Comparison of ENCODE assay signal across 8 cellular contexts in genomic region chr1:17550684-17551584, GRCh38. TPM values are rescaled to one million over a fixed set of nuclear protein-coding genes. Genes with fewer than 3 reads are reported as not detected.
DNase-seq lines count a peak whose midpoint lies in the region; ATAC-seq and TF ChIP-seq lines count a peak whose summit lies in the region.

No MANE protein-coding gene starts in this region.

- TF ChIP-seq POLR2A in adrenal gland (IDR thresholded peaks at IDR 0.05) (no peak), uterus (IDR thresholded peaks at IDR 0.05) (no peak)

- intact Hi-C loops in Right ventricle myocardium inferior (cut with DNase I) = no loop called here
- intact Hi-C loops in cardiac septum (cut with DNase I) = loop anchor here (5.0 kb wide), 1 partner anchor 66 kb away; no protein-coding TSS in a partner anchor
- intact Hi-C loops in adrenal gland (cut with DNase I) = no loop called here
- intact Hi-C loops in aorta (cut with DNase I) = loop anchor here in 1 of 2 donors (5.0 kb wide), 2 partner anchors 36 to 76 kb away; no protein-coding TSS in a partner anchor
- intact Hi-C loops in uterus (cut with DNase I; ENCODE audit: low total_unique reads) = no loop called here

- H3K9me3 ChIP-seq in adrenal gland (replicated peaks in 1 of 3) (no peaks in the 10 kb centered on the region), aorta (ENCODE audit: control insufficient read depth, low read length) (no peaks in the 10 kb centered on the region), uterus (no peaks in the 10 kb centered on the region)

- H3K4me3 ChIP-seq in adrenal gland (no peak overlapping the region), aorta (ENCODE audit: low read length in 2 of 2) (no peak overlapping the region), uterus (no peak overlapping the region)

- H3K27me3 ChIP-seq in adrenal gland (no peaks in the 10 kb centered on the region), aorta (ENCODE audit: control insufficient read depth in 1 of 2, insufficient read depth in 2 of 2, low read length in 1 of 2) (no peaks in the 10 kb centered on the region), uterus (no peaks in the 10 kb centered on the region)

- no peaks in the 10 kb centered on the region for H3K36me3 ChIP-seq in adrenal gland (replicated peaks in 1 of 2)
- H3K36me3 ChIP-seq in aorta (ENCODE audit: control insufficient read depth in 1 of 2, insufficient read depth in 2 of 2, low read length in 1 of 2) = peaks cover 0 to 1% of the 10 kb centered on the region in 2 donors
- H3K36me3 ChIP-seq in uterus = no peaks in the 10 kb centered on the region

- 61 to 71% (median 63%) methylated on average over 14 to 15 of the region's 15 CpGs for WGBS in adrenal gland, 4 donors
- WGBS in aorta, 2 donors = 29 to 31% methylated on average over 15 of the region's 15 CpGs

- H3K27ac ChIP-seq in adrenal gland (peak overlapping the region in 4 of 5 donors; percentile 38 to 83 (median 56)), aorta (ENCODE audit: low read depth in 1 of 2, low read length in 2 of 2) (peak overlapping the region; percentile 24 to 84), uterus (no peak overlapping the region)

- ATAC-seq in Right ventricle myocardium inferior (peak; percentile 12), left lobe of liver (peak; percentile 17), aorta (ENCODE audit: low FRiP score) (no peak)

- DNase-seq in Right ventricle myocardium inferior (ENCODE audit: missing footprints) (no peak), cardiac septum (ENCODE audit: low spot score) (no peak), adrenal gland (no peak), left lobe of liver (ENCODE audit: low spot score) (no peak), aorta (no peak), T-helper 9 cell (no peak), uterus (no peak)
- DNase-seq in activated CD4-positive, CD25-positive, alpha-beta regulatory T cell treated with anti-CD3 and anti-CD28 coated beads, Interleukin-2, amount 50 U/mL, for 72 hours = no peak

- TF ChIP-seq CTCF in adrenal gland (IDR thresholded peaks at IDR 0.05) = no peak
- TF ChIP-seq CTCF in uterus (IDR thresholded peaks at IDR 0.05) = no peak

- H3K4me1 ChIP-seq in adrenal gland (replicated peaks in 1 of 2) = peaks cover 25 to 27% of the 10 kb centered on the region in 2 donors
- peaks cover 0 to 2% of the 10 kb centered on the region in 2 donors for H3K4me1 ChIP-seq in aorta (ENCODE audit: control insufficient read depth in 1 of 2, insufficient read depth in 2 of 2, low read length in 2 of 2)
- H3K4me1 ChIP-seq in uterus = peaks cover 0 to 18% of the 10 kb centered on the region in 2 donors

RNA-seq across cellular contexts. Expression of gene ARHGEF10L, which starts 11.4 kb away (rescaled TPM):
- total RNA-seq in Right ventricle myocardium inferior (59.9 TPM), cardiac septum (59.8 TPM), adrenal gland (10 to 100 TPM; 18.2 to 53.9 (median 33.6) TPM), left lobe of liver (126 TPM), aorta (100 to 1,000 TPM; 143 to 190 TPM), uterus (10 to 100 TPM in 3 of 4 donors, 1 to 10 TPM in 1; 5.6 to 61.9 (median 19.1) TPM)
- polyA plus RNA-seq in adrenal gland (10 to 100 TPM in 2 of 3 donors, 1 to 10 TPM in 1; 5.0 to 54.9 (median 28.9) TPM), aorta (100 to 1,000 TPM in 1 of 2 donors, 10 to 100 TPM in 1; 24.0 to 122 TPM)

Comparison
In these comparisons a context has a peak if more than half of its experiments do, and no peak if none do; other contexts are left out.
1. H3K27ac ChIP-seq: peak in adrenal gland (4 of 5) and aorta (2 of 2); none in uterus (0 of 2).